Comparison of ENCODE assay signal across 8 cellular contexts in genomic region chr2:226873051-226873620, GRCh38. TPM values are rescaled to one million over a fixed set of nuclear protein-coding genes. Genes with fewer than 3 reads are reported as not detected.
DNase-seq lines count a peak whose midpoint lies in the region; ATAC-seq and TF ChIP-seq lines count a peak whose summit lies in the region.
"Had no signal": no experiment of that assay in that cellular context is flagged by ENCODE, and none has a peak within 500 bp of the region (broad histone marks: within the 10 kb centered on the region; RNA-seq: fewer than 3 reads in every experiment).

No MANE protein-coding gene starts in this region.

- no peak overlapping the region for H3K18ac ChIP-seq in neuronal stem cell (ENCODE audit: low read length)

- no peak overlapping the region for H4K8ac ChIP-seq in neuronal stem cell (ENCODE audit: low read depth, low read length)

- no peak overlapping the region for H3K23ac ChIP-seq in neuronal stem cell (ENCODE audit: low read depth, low read length, poor library complexity)

- H3K9me3 ChIP-seq in MM.1S (replicated peaks; ENCODE audit: insufficient read depth, low read length) (no peaks in the 10 kb centered on the region), neuronal stem cell (replicated peaks in 1 of 2; ENCODE audit: control insufficient read depth in 2 of 2, insufficient read depth in 1 of 2, low read depth in 1 of 2, low read length in 2 of 2) (no peaks in the 10 kb centered on the region)

- H4K20me1 ChIP-seq in MM.1S (ENCODE audit: insufficient read depth, low read length): no peaks in the 10 kb centered on the region

- H3K4me3 ChIP-seq in MM.1S (ENCODE audit: low read length) (no peak overlapping the region), foreskin fibroblast (ENCODE audit: low read depth in 1 of 2, low read length in 2 of 2) (no peak overlapping the region), neuronal stem cell (ENCODE audit: low read length in 2 of 2) (no peak overlapping the region)

- no peak overlapping the region for H2BK12ac ChIP-seq in neuronal stem cell (ENCODE audit: low read length)

- no peaks in the 10 kb centered on the region for H3K36me3 ChIP-seq in MM.1S (replicated peaks; ENCODE audit: insufficient read depth, low read length)
- no peaks in the 10 kb centered on the region for H3K36me3 ChIP-seq in neuronal stem cell (replicated peaks in 1 of 2; ENCODE audit: control insufficient read depth in 2 of 2, insufficient read depth in 2 of 2, low read length in 2 of 2)

- H3K79me2 ChIP-seq in MM.1S (ENCODE audit: low read length): 0 out of 2 replicates have a peak, but pooled peaks cover 13% of the 10 kb centered on the region

- H3K9ac ChIP-seq in MM.1S (ENCODE audit: low read length) (no peak overlapping the region), neuronal stem cell (ENCODE audit: low read depth, low read length, poor library complexity) (no peak overlapping the region)

- no peak overlapping the region for H4K91ac ChIP-seq in neuronal stem cell (ENCODE audit: low read depth, low read length, poor library complexity)

- DNase-seq in MM.1S (peak; percentile 74), foreskin fibroblast (peak; percentile 40 to 47), ureter (ENCODE audit: low spot score) (no peak), neuronal stem cell (ENCODE audit: low spot score) (no peak)
- DNase-seq: mammary epithelial cell had no signal

- H2BK120ac ChIP-seq in neuronal stem cell (ENCODE audit: low read depth, low read length): no peak overlapping the region

- H3K27ac ChIP-seq in MM.1S (ENCODE audit: low read length) (peak overlapping the region; percentile 47; the same call in 1 of the 2 replicates), neuronal stem cell (replicated peaks; ENCODE audit: low read length) (no peak overlapping the region)

- TF ChIP-seq CTCF in MM.1S (IDR thresholded peaks at IDR 0.05; ENCODE audit: low read length) (peak; percentile 56), foreskin fibroblast (IDR thresholded peaks at IDR 0.05; ENCODE audit: low read depth, low read length) (no peak)

- no peak overlapping the region for H2BK5ac ChIP-seq in neuronal stem cell (ENCODE audit: low read length)

- peak overlapping the region; percentile 37 for H3K4me2 ChIP-seq in MM.1S (ENCODE audit: low read depth, low read length)
- H3K4me2 ChIP-seq in neuronal stem cell (ENCODE audit: insufficient read depth, low read length, poor library complexity, severe bottlenecking): no peak overlapping the region

- H2BK15ac ChIP-seq in neuronal stem cell (ENCODE audit: low read length): no peak overlapping the region

- no CpG with 5 or more reads among the region's 2 CpGs for WGBS in neuronal stem cell (ENCODE audit: extremely low coverage in 2 of 2, insufficient read length in 2 of 2, insufficient replicate concordance in 1 of 2), 2 donors

- H3K27me3 ChIP-seq in MM.1S (replicated peaks; ENCODE audit: insufficient read depth, low read length) (no peaks in the 10 kb centered on the region), neuronal stem cell (ENCODE audit: control insufficient read depth in 3 of 3, insufficient read depth in 3 of 3, low read depth in 1 of 3, low read length in 3 of 3) (no peaks in the 10 kb centered on the region)

- H3F3A ChIP-seq in MM.1S (ENCODE audit: insufficient read depth, low read length): peaks cover 6% of the 10 kb centered on the region; the same call in 1 of the 2 replicates

- no peaks in the 10 kb centered on the region for H3K9me2 ChIP-seq in MM.1S (replicated peaks; ENCODE audit: insufficient read depth, low read length)

- H3K4me1 ChIP-seq in MM.1S (ENCODE audit: low read length): peaks cover 30% of the 10 kb centered on the region
- peaks cover 2 to 6% of the 10 kb centered on the region in 2 donors for H3K4me1 ChIP-seq in neuronal stem cell (ENCODE audit: control insufficient read depth in 2 of 2, insufficient read depth in 1 of 2, low read depth in 1 of 2, low read length in 2 of 2)

- H3K14ac ChIP-seq in neuronal stem cell (ENCODE audit: low read length): no peak overlapping the region

- no peak overlapping the region for H3K4ac ChIP-seq in neuronal stem cell (ENCODE audit: low read length)

- peak; percentile 36 for ATAC-seq in GM19324 (IDR thresholded peaks at IDR 0.05; ENCODE audit: low FRiP score, unreplicated experiment)
- ATAC-seq in HG02588 (IDR thresholded peaks at IDR 0.05; ENCODE audit: unreplicated experiment): peak; percentile 48
- no peak for ATAC-seq in HG02840 (IDR thresholded peaks at IDR 0.05; ENCODE audit: low FRiP score, unreplicated experiment)

- no peaks in the 10 kb centered on the region for H3K79me1 ChIP-seq in neuronal stem cell (ENCODE audit: low read depth, low read length)

- no peak overlapping the region for H2AFZ ChIP-seq in MM.1S (ENCODE audit: low read length)
- H2AFZ ChIP-seq in neuronal stem cell (ENCODE audit: low read length): no peak overlapping the region

- H2AK5ac ChIP-seq in neuronal stem cell (ENCODE audit: low read depth, low read length): no peak overlapping the region

RNA-seq across cellular contexts. Expression of gene RHBDD1, which starts 37.3 kb away (rescaled TPM):
- 78.5 TPM for total RNA-seq in ureter
- 16.6 TPM for polyA plus RNA-seq in neuronal stem cell (2013, experiment 1 of 2)
- 15.3 TPM for polyA plus RNA-seq in neuronal stem cell (2013, experiment 2 of 2)

Comparison
In these comparisons a context has a peak if more than half of its experiments do, and no peak if none do; other contexts are left out.
1. DNase-seq: peak in MM.1S (single experiment) and foreskin fibroblast (2 of 2); none in ureter (single experiment) and neuronal stem cell (single experiment).